25 cellular contexts compared by ENCODE assay signal in the genomic region with DNA sequence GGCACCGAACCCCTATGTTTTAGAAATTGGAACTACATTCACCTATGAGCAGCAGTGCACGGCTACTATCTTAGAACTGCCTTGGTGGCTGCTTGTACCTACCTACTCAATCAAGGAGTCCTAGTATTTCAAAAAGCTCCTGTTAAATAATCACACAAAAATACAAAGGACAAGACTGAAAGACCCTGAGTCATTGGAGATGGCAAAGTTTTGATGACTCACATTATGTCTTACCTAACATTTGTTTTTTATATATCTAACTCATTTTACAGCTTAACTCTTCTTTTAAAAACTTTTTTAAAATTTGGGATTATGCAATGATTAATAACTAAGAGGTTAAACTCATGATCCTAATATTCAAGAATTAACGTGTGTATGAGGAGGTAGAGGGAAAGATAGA.
"Had no signal": no experiment of that assay in that cellular context is flagged by ENCODE, and none has a peak within 500 bp of the region (broad histone marks: within the 10 kb centered on the region; RNA-seq: fewer than 3 reads in every experiment).

No MANE protein-coding gene starts in this region.

- H3K9me3 ChIP-seq: body of pancreas, esophagus muscularis mucosa, left lung, mucosa of descending colon, stomach, thyroid gland, upper lobe of left lung, vagina had no signal

- H3K36me3 ChIP-seq: cardiac muscle cell, esophagus muscularis mucosa, left lung, stomach, thyroid gland, upper lobe of left lung, vagina had no signal

- H3K27ac ChIP-seq: cardiac muscle cell, esophagus muscularis mucosa, left lung, stomach, thyroid gland, upper lobe of left lung, vagina, VCaP had no signal

- ATAC-seq: body of pancreas; left lung; mucosa of descending colon; natural killer cell treated with Interleukin-12 subunit alpha and Interleukin-12 subunit beta and Interleukin-15 and Interleukin-18, amount 100 ng/mL, for 72 hours; right cardiac atrium; stimulated activated naive B cell treated with anti-CD40 and anti-IgM and Interleukin-4, amounts not matched to agents 10 μg/mL and 1 μg/mL and 100 μg/mL, for 72 hours had no signal

- H3K4me3 ChIP-seq: body of pancreas, cardiac muscle cell, esophagus muscularis mucosa, left lung, lung, mucosa of descending colon, stomach, thyroid gland, upper lobe of left lung, vagina had no signal

- DNase-seq: activated CD4-positive, alpha-beta T cell treated with anti-CD3 and anti-CD28 coated beads for 4 hours; activated CD4-positive, alpha-beta T cell treated with anti-CD3 and anti-CD28 coated beads, Interleukin-2, amount 50 U/mL, for 48 hours; activated CD8-positive, alpha-beta memory T cell treated with anti-CD3 and anti-CD28 coated beads for 24 hours; activated effector memory CD4-positive, alpha-beta T cell treated with Interleukin-2 at 50 U/mL for 16 hours; activated naive CD4-positive, alpha-beta T cell treated with Interleukin-2 at 50 U/mL for 16 hours; aorta; body of pancreas; endodermal cell; left lung; mucosa of descending colon; posterior cingulate gyrus; right cardiac atrium; stimulated activated CD4-positive, alpha-beta T cell treated with anti-CD3 and anti-CD28 coated beads, Interleukin-15, amount 100 ng/mL, for 24 hours; stimulated activated CD4-positive, alpha-beta T cell treated with anti-CD3 and anti-CD28 coated beads, Interleukin-2, amount 100 ng/mL, for 24 hours; stimulated activated naive B cell treated with anti-CD40 and anti-IgM and Interleukin-4, amounts not matched to agents 10 μg/mL and 1 μg/mL and 100 μg/mL, for 72 hours; stomach; T-helper 9 cell; thyroid gland; upper lobe of left lung had no signal

- H3K27me3 ChIP-seq: body of pancreas, cardiac muscle cell, esophagus muscularis mucosa, left lung, stomach, thyroid gland, upper lobe of left lung, vagina had no signal

- H3K4me1 ChIP-seq: esophagus muscularis mucosa, left lung, stomach, thyroid gland, upper lobe of left lung, vagina had no signal
